8 cellular contexts compared by ENCODE assay signal in genomic region chr2:95681589-95682081, GRCh38.
A peak's percentile ranks its signal among the peaks of the same experiment; 100 is the strongest.
DNase-seq lines count a peak whose midpoint lies in the region; TF ChIP-seq lines count a peak whose summit lies in the region.
"Not testable (repeated sequence)": the region's sequence is repeated elsewhere in the genome, so short reads cannot be mapped to it uniquely, and the experiment has no call there.

No MANE protein-coding gene starts in this region.

- not testable (repeated sequence) for H3K9ac ChIP-seq in BLaER1

- not testable (repeated sequence) for H3K27me3 ChIP-seq in BLaER1; brain microvascular endothelial cell (replicated peaks); osteoblast (ENCODE audit: insufficient read depth, low read length)

- H3K4me1 ChIP-seq in BLaER1 = peaks cover 26% of the 10 kb centered on the region
- not testable (repeated sequence) for H3K4me1 ChIP-seq in HEK293 (ENCODE audit: control insufficient read depth, insufficient read depth, low read length)
- H3K4me1 ChIP-seq in osteoblast (ENCODE audit: insufficient read depth, low read length) = peaks cover 25% of the 10 kb centered on the region

- CTCF ChIA-PET in HEK293 (lab: Yijun Ruan, JAX) = not testable (repeated sequence)

- not testable (repeated sequence) for H4K20me1 ChIP-seq in BLaER1; osteoblast (ENCODE audit: insufficient read depth, low read length)

- not testable (repeated sequence) for H3K9me3 ChIP-seq in BLaER1; HEK293 (ENCODE audit: control insufficient read depth, insufficient read depth, low read depth, low read length); osteoblast (ENCODE audit: low read depth, low read length)

- H3K36me3 Mint-ChIP-seq in glutamatergic neuron (ENCODE audit: unreplicated experiment); type B pancreatic cell: not testable (repeated sequence)

- peaks cover 16% of the 10 kb centered on the region for H3K4me1 Mint-ChIP-seq in glutamatergic neuron (ENCODE audit: low read depth, unreplicated experiment)
- peaks cover 14% of the 10 kb centered on the region for H3K4me1 Mint-ChIP-seq in type B pancreatic cell (ENCODE audit: unreplicated experiment)

- not testable (repeated sequence) for H3K9me3 Mint-ChIP-seq in glutamatergic neuron (ENCODE audit: unreplicated experiment); type B pancreatic cell

- not testable (repeated sequence) for H3K36me3 ChIP-seq in BLaER1; HEK293 (ENCODE audit: control insufficient read depth in 2 of 2, insufficient read depth in 1 of 2, low read length in 2 of 2); brain microvascular endothelial cell (replicated peaks); osteoblast (ENCODE audit: insufficient read depth, low read length)

- H3K27ac ChIP-seq in BLaER1; HEK293 (ENCODE audit: extremely low read depth, low read depth, low read length); brain microvascular endothelial cell; osteoblast (ENCODE audit: low read depth, low read length): not testable (repeated sequence)

- peak overlapping the region; percentile 73 for H3K4me2 ChIP-seq in BLaER1
- H3K4me2 ChIP-seq in osteoblast (ENCODE audit: insufficient read depth, low read length) = peak overlapping the region; percentile 87

- DNase-seq in RPMI7951 (ENCODE audit: low read depth) = peak; percentile 10
- peak; percentile 31 for DNase-seq in brain microvascular endothelial cell
- DNase-seq in glutamatergic neuron = peak; percentile 20
- peak; percentile 83 for DNase-seq in kidney glomerular epithelial cell (lab: John Stamatoyannopoulos, UW)
- DNase-seq in osteoblast (ENCODE audit: insufficient read length, low spot score, missing footprints) = peak; percentile 87
- DNase-seq in type B pancreatic cell (ENCODE audit: extremely low spot score, unreplicated experiment) = not testable (repeated sequence)

- in situ Hi-C loops in brain microvascular endothelial cell (cut with HindIII; ENCODE audit: low pct_ligation_motif_present, low sequenced_read_pairs) = not testable (repeated sequence)

- not testable (repeated sequence) for H3K4me3 ChIP-seq in BLaER1; HEK293 (ENCODE audit: low read depth, low read length); brain microvascular endothelial cell (ENCODE audit: low read depth, low read length); osteoblast (ENCODE audit: insufficient read depth, low read length)

- TF ChIP-seq CTCF in HEK293 (tag by site-specific recombination; IDR thresholded peaks at IDR 0.05); brain microvascular endothelial cell (IDR thresholded peaks at IDR 0.05; ENCODE audit: low read depth, low read length, missing control alignments); glutamatergic neuron (IDR thresholded peaks at IDR 0.05; ENCODE audit: partially characterized antibody, unreplicated experiment); osteoblast (IDR thresholded peaks at IDR 0.05; ENCODE audit: extremely low read depth, low read depth, low read length); type B pancreatic cell (conservative IDR thresholded peaks at IDR 0.05): not testable (repeated sequence)

- H2AFZ ChIP-seq in osteoblast (ENCODE audit: low read length) = not testable (repeated sequence)

- POLR2A ChIA-PET in HEK293 (lab: Yijun Ruan, JAX) = not testable (repeated sequence)

- H3K27ac Mint-ChIP-seq in glutamatergic neuron (ENCODE audit: unreplicated experiment) = peak overlapping the region; percentile 99
- not testable (repeated sequence) for H3K27ac Mint-ChIP-seq in type B pancreatic cell

- H3K4me3 Mint-ChIP-seq in glutamatergic neuron (ENCODE audit: unreplicated experiment) = peak overlapping the region; percentile 92
- peak overlapping the region; percentile 89 for H3K4me3 Mint-ChIP-seq in type B pancreatic cell

- not testable (repeated sequence) for H3K27me3 Mint-ChIP-seq in glutamatergic neuron (ENCODE audit: unreplicated experiment)
- H3K27me3 Mint-ChIP-seq in type B pancreatic cell = peaks cover 37% of the 10 kb centered on the region

- H3K79me2 ChIP-seq in osteoblast (ENCODE audit: insufficient read depth, low read length) = not testable (repeated sequence)

TF ChIP-seq in HEK293, 187 proteins besides CTCF, POLR2A, EP300 and RAD21:
- TF ChIP-seq EGR2 (tag by site-specific recombination; IDR thresholded peaks at IDR 0.05; ENCODE audit: low read depth) (peak; percentile 82), GLIS1 (tag by site-specific recombination; IDR thresholded peaks at IDR 0.05) (peak; percentile 60), ZFHX2 (tag by site-specific recombination; conservative IDR thresholded peaks at IDR 0.05) (peak; percentile 91)
